ENCODE assay signal across 1 cellular context in the genomic region with DNA sequence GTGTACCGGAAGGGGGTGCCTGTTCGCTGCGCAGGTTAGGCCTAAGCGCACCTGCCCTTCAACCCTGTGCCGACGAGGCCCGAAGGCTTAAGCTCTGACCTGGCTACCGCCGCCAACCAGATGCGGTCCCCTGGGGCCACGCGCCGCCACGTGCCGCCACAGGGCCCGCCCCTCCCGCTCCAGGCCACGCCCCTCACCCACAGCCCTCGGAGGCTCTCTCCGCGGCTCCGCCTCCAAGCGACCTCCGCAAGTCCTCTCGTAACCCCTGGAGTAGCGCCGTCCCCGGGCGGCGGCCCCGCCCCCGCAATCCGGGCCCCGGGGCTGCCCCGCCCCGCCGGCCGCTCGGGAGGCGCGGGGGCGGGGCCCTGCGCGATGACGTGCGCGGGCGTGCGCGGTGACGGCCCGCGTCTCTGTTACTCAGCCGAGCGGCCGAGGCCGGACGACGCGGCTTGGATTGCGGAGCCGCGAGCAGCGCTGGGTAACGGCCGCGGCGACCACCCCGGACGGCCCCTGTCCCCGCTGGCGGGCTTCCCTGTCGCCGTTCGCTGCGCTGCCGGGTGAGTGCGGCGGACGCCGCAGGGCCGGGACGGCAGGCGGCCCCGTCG.
TF ChIP-seq lines count a peak whose summit lies in the region.

A gene (plus strand): TSS at position 413 of the 605 bp plus-strand sequence. CDS start 94,984 bp downstream, outside the sequence.

TF ChIP-seq in HepG2, 621 proteins besides CTCF, POLR2A, EP300 and RAD21 (continued from another document and continues in another):
- TF ChIP-seq, protein P1, sequence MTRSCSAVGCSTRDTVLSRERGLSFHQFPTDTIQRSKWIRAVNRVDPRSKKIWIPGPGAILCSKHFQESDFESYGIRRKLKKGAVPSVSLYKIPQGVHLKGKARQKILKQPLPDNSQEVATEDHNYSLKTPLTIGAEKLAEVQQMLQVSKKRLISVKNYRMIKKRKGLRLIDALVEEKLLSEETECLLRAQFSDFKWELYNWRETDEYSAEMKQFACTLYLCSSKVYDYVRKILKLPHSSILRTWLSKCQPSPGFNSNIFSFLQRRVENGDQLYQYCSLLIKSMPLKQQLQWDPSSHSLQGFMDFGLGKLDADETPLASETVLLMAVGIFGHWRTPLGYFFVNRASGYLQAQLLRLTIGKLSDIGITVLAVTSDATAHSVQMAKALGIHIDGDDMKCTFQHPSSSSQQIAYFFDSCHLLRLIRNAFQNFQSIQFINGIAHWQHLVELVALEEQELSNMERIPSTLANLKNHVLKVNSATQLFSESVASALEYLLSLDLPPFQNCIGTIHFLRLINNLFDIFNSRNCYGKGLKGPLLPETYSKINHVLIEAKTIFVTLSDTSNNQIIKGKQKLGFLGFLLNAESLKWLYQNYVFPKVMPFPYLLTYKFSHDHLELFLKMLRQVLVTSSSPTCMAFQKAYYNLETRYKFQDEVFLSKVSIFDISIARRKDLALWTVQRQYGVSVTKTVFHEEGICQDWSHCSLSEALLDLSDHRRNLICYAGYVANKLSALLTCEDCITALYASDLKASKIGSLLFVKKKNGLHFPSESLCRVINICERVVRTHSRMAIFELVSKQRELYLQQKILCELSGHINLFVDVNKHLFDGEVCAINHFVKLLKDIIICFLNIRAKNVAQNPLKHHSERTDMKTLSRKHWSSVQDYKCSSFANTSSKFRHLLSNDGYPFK (CRISPR knock-in tag; IDR thresholded peaks at IDR 0.05; ENCODE audit: borderline replicate concordance): no peak
- peak; percentile 78; the same call in 1 of the 2 replicates for TF ChIP-seq MTF2 (CRISPR knock-in tag; IDR thresholded peaks at IDR 0.05; ENCODE audit: borderline replicate concordance)
- TF ChIP-seq JUN (CRISPR knock-in tag; IDR thresholded peaks at IDR 0.05): peak; percentile 71
- no peak for TF ChIP-seq ZNF577 (CRISPR knock-in tag; IDR thresholded peaks at IDR 0.05; ENCODE audit: borderline replicate concordance, low read depth)
- TF ChIP-seq RARA (CRISPR knock-in tag; IDR thresholded peaks at IDR 0.05): peak; percentile 16; the same call in 1 of the 2 replicates
- no peak; the same call in 1 of the 2 replicates for TF ChIP-seq TGIF2 (CRISPR knock-in tag; IDR thresholded peaks at IDR 0.05)
- peak; percentile 95; the same call in 1 of the 2 replicates for TF ChIP-seq CAMTA2 (CRISPR knock-in tag; IDR thresholded peaks at IDR 0.05; ENCODE audit: borderline replicate concordance)
- TF ChIP-seq FOXJ3 (CRISPR knock-in tag; IDR thresholded peaks at IDR 0.05; ENCODE audit: borderline replicate concordance): no peak
- no peak for TF ChIP-seq ADNP (CRISPR knock-in tag; IDR thresholded peaks at IDR 0.05)
- TF ChIP-seq NAIF1 (CRISPR knock-in tag; IDR thresholded peaks at IDR 0.05; ENCODE audit: borderline replicate concordance): no peak
- TF ChIP-seq, protein P2, sequence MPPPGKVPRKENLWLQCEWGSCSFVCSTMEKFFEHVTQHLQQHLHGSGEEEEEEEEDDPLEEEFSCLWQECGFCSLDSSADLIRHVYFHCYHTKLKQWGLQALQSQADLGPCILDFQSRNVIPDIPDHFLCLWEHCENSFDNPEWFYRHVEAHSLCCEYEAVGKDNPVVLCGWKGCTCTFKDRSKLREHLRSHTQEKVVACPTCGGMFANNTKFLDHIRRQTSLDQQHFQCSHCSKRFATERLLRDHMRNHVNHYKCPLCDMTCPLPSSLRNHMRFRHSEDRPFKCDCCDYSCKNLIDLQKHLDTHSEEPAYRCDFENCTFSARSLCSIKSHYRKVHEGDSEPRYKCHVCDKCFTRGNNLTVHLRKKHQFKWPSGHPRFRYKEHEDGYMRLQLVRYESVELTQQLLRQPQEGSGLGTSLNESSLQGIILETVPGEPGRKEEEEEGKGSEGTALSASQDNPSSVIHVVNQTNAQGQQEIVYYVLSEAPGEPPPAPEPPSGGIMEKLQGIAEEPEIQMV (CRISPR knock-in tag; IDR thresholded peaks at IDR 0.05; ENCODE audit: low read depth): peak; percentile 86; the same call in 1 of the 2 replicates
- TF ChIP-seq, protein P3, sequence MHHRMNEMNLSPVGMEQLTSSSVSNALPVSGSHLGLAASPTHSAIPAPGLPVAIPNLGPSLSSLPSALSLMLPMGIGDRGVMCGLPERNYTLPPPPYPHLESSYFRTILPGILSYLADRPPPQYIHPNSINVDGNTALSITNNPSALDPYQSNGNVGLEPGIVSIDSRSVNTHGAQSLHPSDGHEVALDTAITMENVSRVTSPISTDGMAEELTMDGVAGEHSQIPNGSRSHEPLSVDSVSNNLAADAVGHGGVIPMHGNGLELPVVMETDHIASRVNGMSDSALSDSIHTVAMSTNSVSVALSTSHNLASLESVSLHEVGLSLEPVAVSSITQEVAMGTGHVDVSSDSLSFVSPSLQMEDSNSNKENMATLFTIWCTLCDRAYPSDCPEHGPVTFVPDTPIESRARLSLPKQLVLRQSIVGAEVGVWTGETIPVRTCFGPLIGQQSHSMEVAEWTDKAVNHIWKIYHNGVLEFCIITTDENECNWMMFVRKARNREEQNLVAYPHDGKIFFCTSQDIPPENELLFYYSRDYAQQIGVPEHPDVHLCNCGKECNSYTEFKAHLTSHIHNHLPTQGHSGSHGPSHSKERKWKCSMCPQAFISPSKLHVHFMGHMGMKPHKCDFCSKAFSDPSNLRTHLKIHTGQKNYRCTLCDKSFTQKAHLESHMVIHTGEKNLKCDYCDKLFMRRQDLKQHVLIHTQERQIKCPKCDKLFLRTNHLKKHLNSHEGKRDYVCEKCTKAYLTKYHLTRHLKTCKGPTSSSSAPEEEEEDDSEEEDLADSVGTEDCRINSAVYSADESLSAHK (CRISPR knock-in tag; IDR thresholded peaks at IDR 0.05; ENCODE audit: borderline replicate concordance): no peak
- TF ChIP-seq, protein P4, sequence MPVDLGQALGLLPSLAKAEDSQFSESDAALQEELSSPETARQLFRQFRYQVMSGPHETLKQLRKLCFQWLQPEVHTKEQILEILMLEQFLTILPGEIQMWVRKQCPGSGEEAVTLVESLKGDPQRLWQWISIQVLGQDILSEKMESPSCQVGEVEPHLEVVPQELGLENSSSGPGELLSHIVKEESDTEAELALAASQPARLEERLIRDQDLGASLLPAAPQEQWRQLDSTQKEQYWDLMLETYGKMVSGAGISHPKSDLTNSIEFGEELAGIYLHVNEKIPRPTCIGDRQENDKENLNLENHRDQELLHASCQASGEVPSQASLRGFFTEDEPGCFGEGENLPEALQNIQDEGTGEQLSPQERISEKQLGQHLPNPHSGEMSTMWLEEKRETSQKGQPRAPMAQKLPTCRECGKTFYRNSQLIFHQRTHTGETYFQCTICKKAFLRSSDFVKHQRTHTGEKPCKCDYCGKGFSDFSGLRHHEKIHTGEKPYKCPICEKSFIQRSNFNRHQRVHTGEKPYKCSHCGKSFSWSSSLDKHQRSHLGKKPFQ (CRISPR knock-in tag; IDR thresholded peaks at IDR 0.05; ENCODE audit: insufficient replicate concordance): peak; percentile 83
- TF ChIP-seq, protein P5, sequence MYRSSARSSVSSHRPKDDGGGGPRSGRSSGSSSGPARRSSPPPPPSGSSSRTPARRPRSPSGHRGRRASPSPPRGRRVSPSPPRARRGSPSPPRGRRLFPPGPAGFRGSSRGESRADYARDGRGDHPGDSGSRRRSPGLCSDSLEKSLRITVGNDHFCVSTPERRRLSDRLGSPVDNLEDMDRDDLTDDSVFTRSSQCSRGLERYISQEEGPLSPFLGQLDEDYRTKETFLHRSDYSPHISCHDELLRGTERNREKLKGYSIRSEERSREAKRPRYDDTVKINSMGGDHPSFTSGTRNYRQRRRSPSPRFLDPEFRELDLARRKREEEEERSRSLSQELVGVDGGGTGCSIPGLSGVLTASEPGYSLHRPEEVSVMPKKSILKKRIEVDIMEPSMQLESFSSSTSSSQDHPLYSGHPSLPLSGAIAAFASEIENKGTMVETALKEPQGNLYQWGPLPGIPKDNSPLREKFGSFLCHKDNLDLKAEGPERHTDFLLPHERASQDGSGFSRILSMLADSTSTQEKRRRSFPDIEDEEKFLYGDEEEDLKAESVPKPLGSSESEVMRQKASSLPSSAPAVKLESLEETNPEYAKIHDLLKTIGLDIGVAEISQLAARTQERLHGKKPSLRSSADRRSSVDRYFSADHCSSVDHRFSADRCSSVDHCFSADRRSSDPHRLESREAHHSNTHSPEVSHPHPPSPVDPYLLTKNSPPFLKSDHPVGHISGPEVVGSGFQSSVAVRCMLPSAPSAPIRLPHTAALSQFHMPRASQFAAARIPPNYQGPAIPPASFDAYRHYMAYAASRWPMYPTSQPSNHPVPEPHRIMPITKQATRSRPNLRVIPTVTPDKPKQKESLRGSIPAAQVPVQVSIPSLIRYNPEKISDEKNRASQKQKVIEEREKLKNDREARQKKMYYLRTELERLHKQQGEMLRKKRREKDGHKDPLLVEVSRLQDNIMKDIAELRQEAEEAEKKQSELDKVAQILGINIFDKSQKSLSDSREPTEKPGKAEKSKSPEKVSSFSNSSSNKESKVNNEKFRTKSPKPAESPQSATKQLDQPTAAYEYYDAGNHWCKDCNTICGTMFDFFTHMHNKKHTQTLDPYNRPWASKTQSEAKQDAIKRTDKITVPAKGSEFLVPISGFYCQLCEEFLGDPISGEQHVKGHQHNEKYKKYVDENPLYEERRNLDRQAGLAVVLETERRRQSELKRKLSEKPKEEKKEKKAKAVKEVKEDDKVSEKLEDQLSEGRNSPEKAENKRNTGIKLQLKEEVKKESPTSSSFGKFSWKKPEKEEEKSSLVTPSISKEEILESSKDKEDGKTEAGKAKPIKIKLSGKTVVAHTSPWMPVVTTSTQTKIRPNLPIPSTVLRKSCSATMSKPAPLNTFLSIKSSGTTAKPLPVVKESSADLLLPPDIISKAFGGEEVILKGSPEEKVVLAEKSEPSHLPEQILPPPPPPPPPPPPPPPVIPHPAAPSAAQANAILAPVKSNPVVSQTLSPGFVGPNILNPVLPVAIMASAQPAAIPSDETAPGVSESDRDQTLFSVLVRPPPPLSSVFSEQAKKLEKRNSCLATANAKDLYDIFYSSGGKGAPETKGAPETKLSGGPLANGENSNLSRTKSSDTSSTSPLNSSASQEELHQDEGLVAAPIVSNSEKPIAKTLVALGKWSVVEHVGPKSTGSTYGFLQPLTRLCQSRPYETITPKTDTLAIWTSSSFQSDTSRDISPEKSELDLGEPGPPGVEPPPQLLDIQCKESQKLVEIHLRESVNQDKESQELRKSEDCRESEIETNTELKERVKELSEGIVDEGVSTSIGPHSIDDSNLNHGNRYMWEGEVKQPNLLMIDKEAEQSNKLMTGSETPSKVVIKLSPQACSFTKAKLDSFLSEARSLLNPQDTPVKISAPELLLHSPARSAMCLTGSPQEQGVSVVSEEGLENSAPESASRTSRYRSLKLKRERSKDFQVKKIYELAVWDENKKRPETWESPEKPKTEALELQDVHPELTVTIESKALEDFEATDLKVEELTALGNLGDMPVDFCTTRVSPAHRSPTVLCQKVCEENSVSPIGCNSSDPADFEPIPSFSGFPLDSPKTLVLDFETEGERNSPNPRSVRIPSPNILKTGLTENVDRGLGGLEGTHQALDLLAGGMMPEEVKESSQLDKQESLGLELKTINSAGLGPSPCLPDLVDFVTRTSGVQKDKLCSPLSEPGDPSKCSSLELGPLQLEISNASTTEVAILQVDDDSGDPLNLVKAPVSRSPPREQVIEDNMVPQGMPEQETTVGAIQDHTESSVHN (CRISPR knock-in tag; IDR thresholded peaks at IDR 0.05): 0 out of 2 replicates have a peak, but pooled peaks have one; percentile 76
- TF ChIP-seq ZSCAN9 (CRISPR knock-in tag; IDR thresholded peaks at IDR 0.05; ENCODE audit: borderline replicate concordance): peak; percentile 33; the same call in 1 of the 2 replicates
- TF ChIP-seq RFX1 (IDR thresholded peaks at IDR 0.05): no peak
- peak; percentile 70 for TF ChIP-seq SPEN (CRISPR knock-in tag; IDR thresholded peaks at IDR 0.05; ENCODE audit: low read depth)
- no peak for TF ChIP-seq GATAD2A (CRISPR knock-in tag; IDR thresholded peaks at IDR 0.05)
- TF ChIP-seq ZFP1 (CRISPR knock-in tag; IDR thresholded peaks at IDR 0.05): no peak
- TF ChIP-seq ZNF205 (CRISPR knock-in tag; IDR thresholded peaks at IDR 0.05): 0 out of 2 replicates have a peak, but pooled peaks have one; percentile 21
- TF ChIP-seq ZNF496 (CRISPR knock-in tag; IDR thresholded peaks at IDR 0.05; ENCODE audit: insufficient replicate concordance): no peak
- TF ChIP-seq GABPA (IDR thresholded peaks at IDR 0.05; ENCODE audit: low read depth, low read length): no peak
- no peak for TF ChIP-seq GABPA (CRISPR knock-in tag; IDR thresholded peaks at IDR 0.05; ENCODE audit: low read depth)
- TF ChIP-seq RBFOX2 (IDR thresholded peaks at IDR 0.05; ENCODE audit: low read depth, low read length): peak; percentile 88
- TF ChIP-seq TBP (CRISPR knock-in tag; IDR thresholded peaks at IDR 0.05): no peak
- peak; percentile 60; the same call in 1 of the 2 replicates for TF ChIP-seq ZNF746 (CRISPR knock-in tag; IDR thresholded peaks at IDR 0.05)
- TF ChIP-seq POLR2G (IDR thresholded peaks at IDR 0.05; ENCODE audit: low read depth, low read length): peak; percentile 85
- TF ChIP-seq ZNF660 (CRISPR knock-in tag; IDR thresholded peaks at IDR 0.05; ENCODE audit: borderline replicate concordance, low read depth): 0 out of 2 replicates have a peak, but pooled peaks have one; percentile 57
- TF ChIP-seq ZNF589 (CRISPR knock-in tag; conservative IDR thresholded peaks at IDR 0.05): peak; percentile 94
- peak; percentile 98 for TF ChIP-seq FOXC1 (CRISPR knock-in tag; IDR thresholded peaks at IDR 0.05; ENCODE audit: borderline replicate concordance)
- TF ChIP-seq ARNTL (CRISPR knock-in tag; IDR thresholded peaks at IDR 0.05): peak; percentile 90
- no peak for TF ChIP-seq ZFAT (CRISPR knock-in tag; conservative IDR thresholded peaks at IDR 0.05)
- TF ChIP-seq FOXK2 (IDR thresholded peaks at IDR 0.05): no peak
- TF ChIP-seq, protein P6, sequence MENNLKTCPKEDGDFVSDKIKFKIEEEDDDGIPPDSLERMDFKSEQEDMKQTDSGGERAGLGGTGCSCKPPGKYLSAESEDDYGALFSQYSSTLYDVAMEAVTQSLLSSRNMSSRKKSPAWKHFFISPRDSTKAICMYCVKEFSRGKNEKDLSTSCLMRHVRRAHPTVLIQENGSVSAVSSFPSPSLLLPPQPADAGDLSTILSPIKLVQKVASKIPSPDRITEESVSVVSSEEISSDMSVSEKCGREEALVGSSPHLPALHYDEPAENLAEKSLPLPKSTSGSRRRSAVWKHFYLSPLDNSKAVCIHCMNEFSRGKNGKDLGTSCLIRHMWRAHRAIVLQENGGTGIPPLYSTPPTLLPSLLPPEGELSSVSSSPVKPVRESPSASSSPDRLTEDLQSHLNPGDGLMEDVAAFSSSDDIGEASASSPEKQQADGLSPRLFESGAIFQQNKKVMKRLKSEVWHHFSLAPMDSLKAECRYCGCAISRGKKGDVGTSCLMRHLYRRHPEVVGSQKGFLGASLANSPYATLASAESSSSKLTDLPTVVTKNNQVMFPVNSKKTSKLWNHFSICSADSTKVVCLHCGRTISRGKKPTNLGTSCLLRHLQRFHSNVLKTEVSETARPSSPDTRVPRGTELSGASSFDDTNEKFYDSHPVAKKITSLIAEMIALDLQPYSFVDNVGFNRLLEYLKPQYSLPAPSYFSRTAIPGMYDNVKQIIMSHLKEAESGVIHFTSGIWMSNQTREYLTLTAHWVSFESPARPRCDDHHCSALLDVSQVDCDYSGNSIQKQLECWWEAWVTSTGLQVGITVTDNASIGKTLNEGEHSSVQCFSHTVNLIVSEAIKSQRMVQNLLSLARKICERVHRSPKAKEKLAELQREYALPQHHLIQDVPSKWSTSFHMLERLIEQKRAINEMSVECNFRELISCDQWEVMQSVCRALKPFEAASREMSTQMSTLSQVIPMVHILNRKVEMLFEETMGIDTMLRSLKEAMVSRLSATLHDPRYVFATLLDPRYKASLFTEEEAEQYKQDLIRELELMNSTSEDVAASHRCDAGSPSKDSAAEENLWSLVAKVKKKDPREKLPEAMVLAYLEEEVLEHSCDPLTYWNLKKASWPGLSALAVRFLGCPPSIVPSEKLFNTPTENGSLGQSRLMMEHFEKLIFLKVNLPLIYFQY (CRISPR knock-in tag; IDR thresholded peaks at IDR 0.05; ENCODE audit: borderline replicate concordance): no peak
- TF ChIP-seq PCBP1 (IDR thresholded peaks at IDR 0.05; ENCODE audit: borderline replicate concordance, low read depth, low read length): no peak
- TF ChIP-seq FOXP1 (IDR thresholded peaks at IDR 0.05): no peak
- TF ChIP-seq FOXP1 (CRISPR knock-in tag; IDR thresholded peaks at IDR 0.05): no peak
